Comparison of ENCODE assay signal across 1 cellular context in genomic region chr11:65415499-65416340, GRCh38.
TF ChIP-seq lines count a peak whose summit lies in the region.

No MANE protein-coding gene starts in this region.

TF ChIP-seq in HCT116, 20 proteins besides CTCF, POLR2A, EP300 and RAD21 (continued from another document):
- TF ChIP-seq ZBTB33 (IDR thresholded peaks at IDR 0.05; ENCODE audit: extremely low read depth, insufficient replicate concordance, low read length), result no peak
- TF ChIP-seq POLR2AphosphoS5 (IDR thresholded peaks at IDR 0.05; ENCODE audit: low read depth, low read length), result no peak; the same call in 1 of the 2 replicates
- TF ChIP-seq FOSL1 (IDR thresholded peaks at IDR 0.05; ENCODE audit: low read depth), result no peak
- no peak for TF ChIP-seq CBX3 (IDR thresholded peaks at IDR 0.05; ENCODE audit: low read depth)
- no peak for TF ChIP-seq ELF1 (IDR thresholded peaks at IDR 0.05; ENCODE audit: borderline replicate concordance, low read depth)
